In genomic region chr21:43938751-43939442, GRCh38 we compare ENCODE assay signal across 1 cellular context.
A peak's percentile ranks its signal among the peaks of the same experiment; 100 is the strongest.
TF ChIP-seq lines count a peak whose summit lies in the region.

No MANE protein-coding gene starts in this region.

TF ChIP-seq in H1, 55 proteins besides CTCF, POLR2A, EP300 and RAD21 (continued from another document):
- no peak for TF ChIP-seq POU5F1 (IDR thresholded peaks at IDR 0.05; ENCODE audit: low read depth, low read length)
- TF ChIP-seq EGR1 (IDR thresholded peaks at IDR 0.05; ENCODE audit: borderline replicate concordance, low read depth, low read length) = peak; percentile 45
- no peak for TF ChIP-seq SUZ12 (IDR thresholded peaks at IDR 0.05; ENCODE audit: low read length)
- peak; percentile 54 for TF ChIP-seq TAF7 (optimal IDR thresholded peaks at IDR 0.05; ENCODE audit: borderline replicate concordance, low read depth, low read length)
- TF ChIP-seq CHD7 (IDR thresholded peaks at IDR 0.05; ENCODE audit: insufficient replicate concordance, low read length) = no peak
- TF ChIP-seq NANOG (IDR thresholded peaks at IDR 0.05; ENCODE audit: insufficient read depth, low read depth, low read length, poor library complexity, severe bottlenecking) = no peak
- TF ChIP-seq BCL11A (IDR thresholded peaks at IDR 0.05; ENCODE audit: low read depth in 2 of 2, low read length in 2 of 2) = no peak
- TF ChIP-seq CEBPB (IDR thresholded peaks at IDR 0.05; ENCODE audit: low read depth, low read length) = no peak
- TF ChIP-seq MAX (IDR thresholded peaks at IDR 0.05) = peak; percentile 47; the same call in 1 of the 2 replicates
- peak; percentile 89 for TF ChIP-seq ATF3 (IDR thresholded peaks at IDR 0.05; ENCODE audit: insufficient read depth, low read depth, low read length)
- TF ChIP-seq MAFK (IDR thresholded peaks at IDR 0.05; ENCODE audit: low read depth, low read length) = no peak
- TF ChIP-seq PHF8 (conservative IDR thresholded peaks at IDR 0.05; ENCODE audit: low read depth, low read length) = no peak
- TF ChIP-seq HDAC6 (IDR thresholded peaks at IDR 0.05; ENCODE audit: low read depth, low read length) = no peak
- no peak for TF ChIP-seq FOSL1 (IDR thresholded peaks at IDR 0.05; ENCODE audit: insufficient read depth, low read depth, low read length)
- peak; percentile 58 for TF ChIP-seq ASH2L (IDR thresholded peaks at IDR 0.05; ENCODE audit: low read length)
- no peak for TF ChIP-seq TCF12 (IDR thresholded peaks at IDR 0.05; ENCODE audit: low read depth, low read length)
- TF ChIP-seq SIN3A (conservative IDR thresholded peaks at IDR 0.05 in 1 of 2, IDR thresholded peaks at IDR 0.05 in 1 of 2; ENCODE audit: low read depth in 1 of 2, low read length in 2 of 2) = no peak
- no peak for TF ChIP-seq RBBP5 (IDR thresholded peaks at IDR 0.05; ENCODE audit: borderline replicate concordance, low read depth, low read length)
- no peak for TF ChIP-seq KDM5A (IDR thresholded peaks at IDR 0.05; ENCODE audit: low read length)
- no peak for TF ChIP-seq ZNF274 (IDR thresholded peaks at IDR 0.05; ENCODE audit: borderline replicate concordance, extremely low read depth, low read length)
- TF ChIP-seq RXRA (IDR thresholded peaks at IDR 0.05; ENCODE audit: insufficient read depth, low read depth, low read length) = no peak
- peak; percentile 39; the same call in 1 of the 2 replicates for TF ChIP-seq GABPA (IDR thresholded peaks at IDR 0.05; ENCODE audit: borderline replicate concordance, insufficient read depth, low read length)
- no peak for TF ChIP-seq CBX5 (IDR thresholded peaks at IDR 0.05; ENCODE audit: low read depth, low read length)
- TF ChIP-seq POLR2AphosphoS5 (IDR thresholded peaks at IDR 0.05; ENCODE audit: low read depth, low read length) = no peak
- TF ChIP-seq JUND (IDR thresholded peaks at IDR 0.05; ENCODE audit: low read length) = peak; percentile 33; the same call in 1 of the 2 replicates
- TF ChIP-seq NRF1 (IDR thresholded peaks at IDR 0.05; ENCODE audit: low read depth, low read length) = no peak
- TF ChIP-seq BRCA1 (IDR thresholded peaks at IDR 0.05; ENCODE audit: low read depth, low read length) = no peak
- TF ChIP-seq CTBP2 (IDR thresholded peaks at IDR 0.05; ENCODE audit: borderline replicate concordance, insufficient read depth, insufficient read length, low read length) = no peak
- no peak for TF ChIP-seq E2F6 (IDR thresholded peaks at IDR 0.05)
- TF ChIP-seq SAP30 (IDR thresholded peaks at IDR 0.05; ENCODE audit: insufficient read depth, insufficient replicate concordance, low read length) = no peak
- peak; percentile 57 for TF ChIP-seq USF2 (IDR thresholded peaks at IDR 0.05; ENCODE audit: low read length)
- TF ChIP-seq RFX5 (IDR thresholded peaks at IDR 0.05; ENCODE audit: borderline replicate concordance, low read depth, low read length) = no peak
- TF ChIP-seq RNF2 (IDR thresholded peaks at IDR 0.05; ENCODE audit: borderline replicate concordance, low read depth, low read length, missing control alignments, poor library complexity, severe bottlenecking) = no peak
- no peak for TF ChIP-seq KDM4A (IDR thresholded peaks at IDR 0.05; ENCODE audit: low read depth, low read length, severe bottlenecking)
- no peak for TF ChIP-seq CBX8 (IDR thresholded peaks at IDR 0.05; ENCODE audit: borderline replicate concordance, low read depth, low read length)
- TF ChIP-seq JUN (IDR thresholded peaks at IDR 0.05; ENCODE audit: low read depth, low read length) = no peak
- peak; percentile 52 for TF ChIP-seq CREB1 (IDR thresholded peaks at IDR 0.05)
- TF ChIP-seq TEAD4 (IDR thresholded peaks at IDR 0.05; ENCODE audit: low read depth, low read length) = 0 out of 2 replicates have a peak, but pooled peaks have one; percentile 13
- peak; percentile 80 for TF ChIP-seq BACH1 (IDR thresholded peaks at IDR 0.05; ENCODE audit: low read length)
